Comparison of ENCODE assay signal across 21 cellular contexts in genomic region chr3:113981803-113982202, GRCh38. TPM values are rescaled to one million over a fixed set of nuclear protein-coding genes. Genes with fewer than 3 reads are reported as not detected.
DNase-seq lines count a peak whose midpoint lies in the region; ATAC-seq and TF ChIP-seq lines count a peak whose summit lies in the region.
"Had no signal": no experiment of that assay in that cellular context is flagged by ENCODE, and none has a peak within 500 bp of the region (broad histone marks: within the 10 kb centered on the region; RNA-seq: fewer than 3 reads in every experiment).

No MANE protein-coding gene starts in this region.

- H3K36me3 ChIP-seq in OCI-LY7 (ENCODE audit: insufficient read depth, low read length), result peaks cover 5% of the 10 kb centered on the region; the same call in 1 of the 2 replicates
- H3K36me3 ChIP-seq: SJCRH30 had no signal

- intact Hi-C loops in OCI-LY7 (cut with micrococcal nuclease; ENCODE audit: unreplicated experiment), result no loop called here

- POLR2A ChIA-PET in OCI-LY7 (lab: Charles Lee), result interaction anchor here (0.6 to 3.6 kb wide), 7 partner anchors 10 to 387 kb away, joined by 3 to 30 read pairs (median 5); no protein-coding TSS in a partner anchor

- H3K36me3 Mint-ChIP-seq in IgD-negative memory B cell, result peaks cover 25% of the 10 kb centered on the region
- peaks cover 14 to 40% of the 10 kb centered on the region in 2 donors for H3K36me3 Mint-ChIP-seq in stimulated activated naive B cell treated with anti-CD40 and anti-IgM and Interleukin-4, amounts not matched to agents 10 μg/mL and 1 μg/mL and 100 μg/mL, for 72 hours
- peaks cover 41% of the 10 kb centered on the region for H3K36me3 Mint-ChIP-seq in activated T-helper 17 cell treated with anti-CD3 and anti-CD28 coated beads, Interleukin-2, amount 50 U/mL, for 72 hours (ENCODE audit: low read depth)

- H3K4me1 ChIP-seq in OCI-LY7 (ENCODE audit: insufficient read depth, low read length, poor library complexity, severe bottlenecking), result peaks cover 25% of the 10 kb centered on the region
- H3K4me1 ChIP-seq: SJCRH30 had no signal

- H3K9me3 Mint-ChIP-seq in IgD-negative memory B cell, result no peaks in the 10 kb centered on the region
- no peaks in the 10 kb centered on the region for H3K9me3 Mint-ChIP-seq in stimulated activated naive B cell treated with anti-CD40 and anti-IgM and Interleukin-4, amounts not matched to agents 10 μg/mL and 1 μg/mL and 100 μg/mL, for 72 hours
- no peaks in the 10 kb centered on the region for H3K9me3 Mint-ChIP-seq in activated T-helper 17 cell treated with anti-CD3 and anti-CD28 coated beads, Interleukin-2, amount 50 U/mL, for 72 hours

- H3K4me1 Mint-ChIP-seq in IgD-negative memory B cell, result peaks cover 46 to 52% (median 48%) of the 10 kb centered on the region in 3 donors
- H3K4me1 Mint-ChIP-seq in stimulated activated naive B cell treated with anti-CD40 and anti-IgM and Interleukin-4, amounts not matched to agents 10 μg/mL and 1 μg/mL and 100 μg/mL, for 72 hours, result peaks cover 42 to 67% of the 10 kb centered on the region in 2 donors
- H3K4me1 Mint-ChIP-seq in activated T-helper 17 cell treated with anti-CD3 and anti-CD28 coated beads, Interleukin-2, amount 50 U/mL, for 72 hours, result peaks cover 8% of the 10 kb centered on the region

- no peaks in the 10 kb centered on the region for H3K79me2 ChIP-seq in OCI-LY7 (ENCODE audit: insufficient read depth, low read depth, low read length)

- peak overlapping the region in 2 of 4 donors; percentile 8 to 76 for H3K4me3 Mint-ChIP-seq in IgD-negative memory B cell
- peak overlapping the region in 1 of 2 donors; percentile 14 for H3K4me3 Mint-ChIP-seq in stimulated activated naive B cell treated with anti-CD40 and anti-IgM and Interleukin-4, amounts not matched to agents 10 μg/mL and 1 μg/mL and 100 μg/mL, for 72 hours
- H3K4me3 Mint-ChIP-seq in activated T-helper 17 cell treated with anti-CD3 and anti-CD28 coated beads, Interleukin-2, amount 50 U/mL, for 72 hours, result no peak overlapping the region
- H3K4me3 Mint-ChIP-seq: T-helper 17 cell had no signal

- H3K9me3 ChIP-seq in OCI-LY7 (ENCODE audit: low read length), result peaks cover 3% of the 10 kb centered on the region; the same call in 1 of the 2 replicates
- H3K9me3 ChIP-seq: SJCRH30 had no signal

- DNase-seq in NCI-H2227 (lab: John Stamatoyannopoulos, UW; ENCODE audit: unreplicated experiment), result peak; percentile 38
- peak; percentile 28 for DNase-seq in OCI-LY7 (ENCODE audit: low spot score)
- DNase-seq in stimulated activated naive B cell treated with anti-CD40 and anti-IgM and Interleukin-4, amounts not matched to agents 10 μg/mL and 1 μg/mL and 100 μg/mL, for 72 hours, result no peak
- DNase-seq in NCI-H226, result no peak
- DNase-seq: Calu3, DMS79 treated with DMSO at 0.1 percent for 48 hours, HCEC 1CT, NCI-H1105, NCI-H1694 treated with DMSO at 0.1 percent for 48 hours, NCI-H2081, NCI-H524, NCI-H774, PC-3, SJCRH30, T-helper 17 cell, T1000 had no signal

- CTCF ChIA-PET in OCI-LY7 (lab: Charles Lee; ENCODE audit: unreplicated experiment), result interaction anchor here (1.0 kb wide), 2 partner anchors 23 to 74 kb away, joined by 3 read pairs; partner anchors contain the start of gene CCDC191

- ATAC-seq in stimulated activated naive B cell treated with anti-CD40 and anti-IgM and Interleukin-4, amounts not matched to agents 10 μg/mL and 1 μg/mL and 100 μg/mL, for 72 hours (replicated peaks), result peak; percentile 58 to 72
- ATAC-seq in activated T-helper 17 cell treated with anti-CD3 and anti-CD28 coated beads, Interleukin-2, amount 50 U/mL, for 72 hours (replicated peaks), result no peak
- no peak for ATAC-seq in GM21423 (IDR thresholded peaks at IDR 0.05; ENCODE audit: unreplicated experiment)
- ATAC-seq: PC-3, Right ventricle myocardium inferior, SK-N-SH treated with all-trans-retinoic acid at 6 μM for 48 hours, T-helper 17 cell had no signal

- BruUV-seq in OCI-LY7 (replicated peaks; lab: Mats Ljungman, UMichigan), result no TSS peak

- H4K20me1 ChIP-seq in OCI-LY7 (ENCODE audit: insufficient read depth, low read length), result no peaks in the 10 kb centered on the region

- H3K27ac ChIP-seq in OCI-LY7 (ENCODE audit: low read depth, low read length, poor library complexity, severe bottlenecking), result no peak overlapping the region
- H3K27ac ChIP-seq: SJCRH30 had no signal

- no peak for TF ChIP-seq CTCF in OCI-LY7 (conservative IDR thresholded peaks at IDR 0.05; ENCODE audit: low read length)

- no peak overlapping the region for H2AFZ ChIP-seq in OCI-LY7 (ENCODE audit: low read length)

- no peaks in the 10 kb centered on the region for H3K9me2 ChIP-seq in OCI-LY7 (ENCODE audit: insufficient read depth, low read length)

- no peak overlapping the region for H3K4me3 ChIP-seq in OCI-LY7 (ENCODE audit: low read depth, low read length, poor library complexity, severe bottlenecking)
- H3K4me3 ChIP-seq: SJCRH30 had no signal

- H3K27me3 Mint-ChIP-seq in IgD-negative memory B cell, result no peaks in the 10 kb centered on the region
- H3K27me3 Mint-ChIP-seq in stimulated activated naive B cell treated with anti-CD40 and anti-IgM and Interleukin-4, amounts not matched to agents 10 μg/mL and 1 μg/mL and 100 μg/mL, for 72 hours, result no peaks in the 10 kb centered on the region
- no peaks in the 10 kb centered on the region for H3K27me3 Mint-ChIP-seq in activated T-helper 17 cell treated with anti-CD3 and anti-CD28 coated beads, Interleukin-2, amount 50 U/mL, for 72 hours
- H3K27me3 Mint-ChIP-seq: T-helper 17 cell had no signal

- peak overlapping the region in 2 of 3 donors; percentile 41 to 72 for H3K27ac Mint-ChIP-seq in IgD-negative memory B cell
- H3K27ac Mint-ChIP-seq in stimulated activated naive B cell treated with anti-CD40 and anti-IgM and Interleukin-4, amounts not matched to agents 10 μg/mL and 1 μg/mL and 100 μg/mL, for 72 hours, result no peak overlapping the region
- H3K27ac Mint-ChIP-seq in activated T-helper 17 cell treated with anti-CD3 and anti-CD28 coated beads, Interleukin-2, amount 50 U/mL, for 72 hours, result no peak overlapping the region
- H3K27ac Mint-ChIP-seq: T-helper 17 cell had no signal

- H3K4me2 ChIP-seq in OCI-LY7 (ENCODE audit: low read length), result no peak overlapping the region

RNA-seq across cellular contexts. Expression of gene ZDHHC23, which starts 34.0 kb away (rescaled TPM):
- polyA plus RNA-seq in IgD-negative memory B cell, result 4.1 TPM
- total RNA-seq in OCI-LY7 (2014; rRNA removed; shearing (Covaris generic)), result 36.9 and 37.5 TPM in 2 replicates
- 44.4 and 51.9 TPM in 2 replicates for total RNA-seq in OCI-LY7 (2022)
- total RNA-seq in activated T-helper 17 cell treated with anti-CD3 and anti-CD28 coated beads, Interleukin-2, amount 50 U/mL, for 72 hours, result 1 to 10 TPM; 4.0 to 4.1 TPM

Comparison
In these comparisons a context has a peak if more than half of its experiments do, and no peak if none do; other contexts are left out.
1. H3K27ac Mint-ChIP-seq: peak in IgD-negative memory B cell (2 of 3); none in stimulated activated naive B cell treated with anti-CD40 and anti-IgM and Interleukin-4, amounts not matched to agents 10 μg/mL and 1 μg/mL and 100 μg/mL, for 72 hours (single experiment) and activated T-helper 17 cell treated with anti-CD3 and anti-CD28 coated beads, Interleukin-2, amount 50 U/mL, for 72 hours (single experiment).
2. DNase-seq: peak in NCI-H2227 (single experiment) and OCI-LY7 (single experiment); none in stimulated activated naive B cell treated with anti-CD40 and anti-IgM and Interleukin-4, amounts not matched to agents 10 μg/mL and 1 μg/mL and 100 μg/mL, for 72 hours (single experiment) and NCI-H226 (single experiment).
3. ATAC-seq: peak in stimulated activated naive B cell treated with anti-CD40 and anti-IgM and Interleukin-4, amounts not matched to agents 10 μg/mL and 1 μg/mL and 100 μg/mL, for 72 hours (2 of 2); none in activated T-helper 17 cell treated with anti-CD3 and anti-CD28 coated beads, Interleukin-2, amount 50 U/mL, for 72 hours (single experiment) and GM21423 (single experiment).
4. RNA of gene ZDHHC23, which starts 34.0 kb away (total RNA-seq): 36.9 to 51.9 TPM in OCI-LY7; 4.0 to 4.1 TPM in activated T-helper 17 cell treated with anti-CD3 and anti-CD28 coated beads, Interleukin-2, amount 50 U/mL, for 72 hours; every median in the first group is over 4 times any median in the second.